ENCODE assay signal across 14 cellular contexts in genomic region chr12:10719482-10719881, GRCh38. TPM values are rescaled to one million over a fixed set of nuclear protein-coding genes. Genes with fewer than 3 reads are reported as not detected.
DNase-seq lines count a peak whose midpoint lies in the region; ATAC-seq, FAIRE-seq and TF ChIP-seq lines count a peak whose summit lies in the region.
"Had no signal": no experiment of that assay in that cellular context is flagged by ENCODE, and none has a peak within 500 bp of the region (broad histone marks: within the 10 kb centered on the region; RNA-seq: fewer than 3 reads in every experiment).

No MANE protein-coding gene starts in this region.

- intact Hi-C loops in GM12878 (cut with micrococcal nuclease; ENCODE audit: unreplicated experiment): no loop called here

- CTCF ChIA-PET in GM12878 (lab: Yijun Ruan, JAX): interaction anchor here (0.5 to 2.7 kb wide), 5 partner anchors 24 to 107 kb away, joined by 3 to 29 read pairs (median 5); partner anchors contain the start of gene MAGOHB
- CTCF ChIA-PET in activated CD8-positive, alpha-beta memory T cell treated with anti-CD3 and anti-CD28 coated beads, Interleukin-2, amount 10 ng/mL, durations not matched to agents 7 days and 5 days (lab: Charles Lee): interaction anchor here (1.0 to 1.3 kb wide), 3 partner anchors 9 to 41 kb away, joined by 3 to 5 read pairs (median 4); no protein-coding TSS in a partner anchor

- H3K9me3 ChIP-seq in HUES6 (ENCODE audit: control insufficient read depth, insufficient read depth, low read depth, low read length) (no peaks in the 10 kb centered on the region), GM12878 (replicated peaks; ENCODE audit: control insufficient read depth, insufficient read depth, low read length) (no peaks in the 10 kb centered on the region), iPS-20b (ENCODE audit: insufficient read depth, low read depth, low read length) (no peaks in the 10 kb centered on the region), small intestine (ENCODE audit: control insufficient read depth, low read depth) (no peaks in the 10 kb centered on the region)
- H3K9me3 ChIP-seq: ovary had no signal

- SMC1A ChIA-PET in GM12878 (lab: Charles Lee; ENCODE audit: uncharacterized antibody, unreplicated experiment): interaction anchor here (0.8 to 4.8 kb wide), 9 partner anchors 9 to 105 kb away, joined by 3 to 35 read pairs (median 5); no protein-coding TSS in a partner anchor

- no peak overlapping the region for H3K27ac Mint-ChIP-seq in activated CD8-positive, alpha-beta memory T cell treated with anti-CD3 and anti-CD28 coated beads, Interleukin-2, amount 10 ng/mL, durations not matched to agents 7 days and 5 days
- H3K27ac Mint-ChIP-seq: T-cell had no signal

- no TSS peak for BruUV-seq in GM12878 (replicated peaks; lab: Mats Ljungman, UMichigan)

- H2AFZ ChIP-seq in GM12878 (ENCODE audit: control insufficient read depth, low read depth, low read length): no peak overlapping the region

- TF ChIP-seq EP300 in GM12878 (IDR thresholded peaks at IDR 0.05; ENCODE audit: borderline replicate concordance in 1 of 2, control insufficient read depth in 1 of 2, low read depth in 2 of 2, low read length in 2 of 2): no peak

- no peak overlapping the region for H3K27ac ChIP-seq in HUES6 (ENCODE audit: low read depth, low read length)
- H3K27ac ChIP-seq in GM12878 (ENCODE audit: control insufficient read depth, insufficient read depth): no peak overlapping the region
- no peak overlapping the region for H3K27ac ChIP-seq in iPS-20b (ENCODE audit: low read length)
- no peak overlapping the region for H3K27ac ChIP-seq in small intestine (ENCODE audit: low read depth in 1 of 2, low read length in 1 of 2)

- 50% methylated on average over 4 of the region's 4 CpGs for WGBS in GM12878 (ENCODE audit: insufficient coverage, insufficient replicate concordance, low lambda C conversion rate, missing lambda C conversion rate)
- 61 to 64% (median 62%) methylated on average over 4 of the region's 4 CpGs for WGBS in small intestine, 3 donors

- in situ Hi-C loops in GM12878 (cut with MboI): no loop called here

- H3K4me2 ChIP-seq in GM12878 (ENCODE audit: control insufficient read depth, insufficient read depth): peak overlapping the region; percentile 76

- H3K27me3 Mint-ChIP-seq in activated CD8-positive, alpha-beta memory T cell treated with anti-CD3 and anti-CD28 coated beads, Interleukin-2, amount 10 ng/mL, durations not matched to agents 7 days and 5 days: peaks cover 11% of the 10 kb centered on the region

- RAD21 ChIA-PET in GM12878 (lab: Charles Lee; ENCODE audit: unreplicated experiment): interaction anchor here (1.3 to 2.4 kb wide), 7 partner anchors 12 to 483 kb away, joined by 3 to 16 read pairs (median 5); no protein-coding TSS in a partner anchor

- ATAC-seq in GM12878: no peak
- ATAC-seq in HG03196 (IDR thresholded peaks at IDR 0.05; ENCODE audit: unreplicated experiment): no peak
- no peak for ATAC-seq in activated CD8-positive, alpha-beta memory T cell treated with anti-CD3 and anti-CD28 coated beads, Interleukin-2, amount 10 ng/mL, durations not matched to agents 7 days and 5 days
- no peak for ATAC-seq in HG03439 (IDR thresholded peaks at IDR 0.05; ENCODE audit: unreplicated experiment)
- ATAC-seq: T-cell had no signal

- DNase-seq in GM12878 (ENCODE audit: low read depth, low spot score): no peak
- peak; percentile 1 for DNase-seq in small intestine
- no peak for DNase-seq in NCI-H146 (lab: John Stamatoyannopoulos, UW)
- no peak for DNase-seq in activated CD8-positive, alpha-beta memory T cell treated with anti-CD3 and anti-CD28 coated beads, Interleukin-2, amount 10 ng/mL, durations not matched to agents 7 days and 5 days
- DNase-seq: activated CD4-positive, alpha-beta T cell treated with anti-CD3 and anti-CD28 coated beads, Interleukin-2, amount 50 U/mL, for 4 hours; effector CD8-positive, alpha-beta T cell; NCI-H526; ovary; T-cell had no signal

- H3K36me3 ChIP-seq in HUES6 (ENCODE audit: control insufficient read depth, insufficient read depth, low read length) (peaks cover 26% of the 10 kb centered on the region), GM12878 (ENCODE audit: control insufficient read depth in 2 of 2, insufficient read depth in 2 of 2, low read length in 1 of 2) (peaks cover 0 to 10% of the 10 kb centered on the region in 2 experiments; a peak in 1 of 4 replicates), iPS-20b (ENCODE audit: insufficient read depth, low read depth, low read length) (peaks cover 36% of the 10 kb centered on the region), small intestine (ENCODE audit: control insufficient read depth in 2 of 2, insufficient read depth in 2 of 2, low read length in 2 of 2) (no peaks in the 10 kb centered on the region)
- H3K36me3 ChIP-seq: ovary had no signal

- no peak overlapping the region for H3K4me3 Mint-ChIP-seq in activated CD8-positive, alpha-beta memory T cell treated with anti-CD3 and anti-CD28 coated beads, Interleukin-2, amount 10 ng/mL, durations not matched to agents 7 days and 5 days
- H3K4me3 Mint-ChIP-seq: T-cell had no signal

- H3K9me3 Mint-ChIP-seq in activated CD8-positive, alpha-beta memory T cell treated with anti-CD3 and anti-CD28 coated beads, Interleukin-2, amount 10 ng/mL, durations not matched to agents 7 days and 5 days (ENCODE audit: low read depth): no peaks in the 10 kb centered on the region
- H3K9me3 Mint-ChIP-seq: T-cell had no signal

- peaks cover 62% of the 10 kb centered on the region for H3K4me1 Mint-ChIP-seq in activated CD8-positive, alpha-beta memory T cell treated with anti-CD3 and anti-CD28 coated beads, Interleukin-2, amount 10 ng/mL, durations not matched to agents 7 days and 5 days

- no peak for FAIRE-seq in GM12878 (lab: Jason Lieb, UNC)
- no peak for FAIRE-seq in small intestine (lab: Jason Lieb, UNC)
- FAIRE-seq: islet of Langerhans had no signal

- H3K9ac ChIP-seq in HUES6 (ENCODE audit: low read length): no peak overlapping the region
- H3K9ac ChIP-seq in GM12878 (ENCODE audit: control insufficient read depth, insufficient read depth, low read length): no peak overlapping the region; the same call in 1 of the 2 replicates
- peak overlapping the region; percentile 92; the same call in 1 of the 2 replicates for H3K9ac ChIP-seq in iPS-20b (ENCODE audit: low read depth, low read length)

- H3K4me1 ChIP-seq in HUES6 (ENCODE audit: control insufficient read depth, insufficient read depth, low read length) (peaks cover 54% of the 10 kb centered on the region), GM12878 (ENCODE audit: control insufficient read depth, insufficient read depth, low read length) (0 out of 2 replicates have a peak, but pooled peaks cover 3% of the 10 kb centered on the region), iPS-20b (ENCODE audit: insufficient read depth, low read length) (peaks cover 45% of the 10 kb centered on the region), small intestine (ENCODE audit: control insufficient read depth in 2 of 2, insufficient read depth in 1 of 2, low read depth in 1 of 2, low read length in 1 of 2) (peaks cover 0 to 9% of the 10 kb centered on the region in 2 donors)

- no peak for TF ChIP-seq POLR2A in GM12878 (IDR thresholded peaks at IDR 0.05; ENCODE audit: low read depth, low read length)

- TF ChIP-seq CTCF in GM12878 (IDR thresholded peaks at IDR 0.05 in 2 of 3, conservative IDR thresholded peaks at IDR 0.05 in 1 of 3; ENCODE audit: control insufficient read depth in 2 of 3, extremely low read depth in 1 of 3, insufficient read depth in 1 of 3, low read depth in 3 of 3, low read length in 3 of 3): no peak

- H3K4me3 ChIP-seq in HUES6 (ENCODE audit: low read depth, low read length) (peak overlapping the region; percentile 72; the same call in 1 of the 2 replicates), GM12878 (peak overlapping the region; percentile 39), iPS-20b (ENCODE audit: low read length) (peak overlapping the region; percentile 42), small intestine (ENCODE audit: low read depth in 1 of 2, low read length in 2 of 2) (no peak overlapping the region)
- H3K4me3 ChIP-seq: ovary had no signal

- peaks cover 23% of the 10 kb centered on the region for H3K36me3 Mint-ChIP-seq in activated CD8-positive, alpha-beta memory T cell treated with anti-CD3 and anti-CD28 coated beads, Interleukin-2, amount 10 ng/mL, durations not matched to agents 7 days and 5 days
- H3K36me3 Mint-ChIP-seq: T-cell had no signal

- H3K79me2 ChIP-seq in GM12878 (ENCODE audit: control insufficient read depth, insufficient read depth, low read length): peaks cover 68% of the 10 kb centered on the region

- H3K27me3 ChIP-seq in HUES6 (ENCODE audit: control insufficient read depth, insufficient read depth, low read length): peaks cover 7% of the 10 kb centered on the region; the same call in 1 of the 2 replicates
- H3K27me3 ChIP-seq in GM12878 (replicated peaks in 1 of 2; ENCODE audit: control insufficient read depth in 2 of 2, insufficient read depth in 2 of 2, low read length in 1 of 2): no peaks in the 10 kb centered on the region
- H3K27me3 ChIP-seq in iPS-20b (ENCODE audit: insufficient read depth, low read length): peaks cover 9% of the 10 kb centered on the region; the same call in 1 of the 2 replicates
- no peaks in the 10 kb centered on the region for H3K27me3 ChIP-seq in small intestine (ENCODE audit: control insufficient read depth in 2 of 2, insufficient read depth in 2 of 2, low read length in 2 of 2)
- H3K27me3 ChIP-seq: ovary had no signal

- POLR2A ChIA-PET in GM12878 (lab: Charles Lee): interaction anchor here (0.9 kb wide), 1 partner anchor 23 kb away, joined by 3 read pairs; no protein-coding TSS in a partner anchor

- H4K20me1 ChIP-seq in GM12878 (ENCODE audit: control insufficient read depth, insufficient read depth): no peaks in the 10 kb centered on the region

- TF ChIP-seq RAD21 in GM12878 (IDR thresholded peaks at IDR 0.05; ENCODE audit: insufficient read depth, low read depth, low read length): no peak

RNA-seq across cellular contexts. Expression of gene YBX3, which starts 3.6 kb away (rescaled TPM):
- total RNA-seq in GM12878 (2013; cell fraction: nucleolus; rRNA removed): 110 and 114 TPM in 2 replicates
- total RNA-seq in GM12878 (2014; rRNA removed): 71.7 and 83.5 TPM in 2 replicates
- total RNA-seq in GM12878 (2014; rRNA removed; fragmentation: Illumina TruSeq; extraction: Trizol): 110 TPM in 2 replicates
- 221 and 234 TPM in 2 replicates for total RNA-seq in GM12878 (2021)
- 46.5 TPM for polyA plus RNA-seq in GM12878 (2011; ENCODE audit: low read depth)
- polyA plus RNA-seq in GM12878 (2011; rRNA removed): 97.2 and 98.6 TPM in 2 replicates
- polyA plus RNA-seq in GM12878 (2011; cell fraction: cytosol; rRNA removed): 115 and 130 TPM in 2 replicates
- polyA plus RNA-seq in GM12878 (2011; cell fraction: nucleus; rRNA removed): 180 and 225 TPM in 2 replicates
- polyA plus RNA-seq in GM12878 (2012): 88.0 and 148 TPM in 2 replicates
- polyA plus RNA-seq in GM12878 (2014; fragmentation: Illumina TruSeq; extraction: Trizol): 162 and 211 TPM in 2 replicates
- 100 to 1,000 TPM in 1 of 2 experiments, 10 to 100 TPM in 1; 49.1 to 113 TPM for polyA plus RNA-seq in GM12878 (2014; fragmentation: Nextera tagmentation; extraction: Ambion mirVana)
- 116 and 123 TPM in 2 replicates for polyA plus RNA-seq in GM12878 (2014; rRNA removed)
- 100 to 1,000 TPM in 1 of 2 experiments, 10 to 100 TPM in 1; 25.9 to 169 TPM for polyA plus RNA-seq in GM12878 (2016; fragmentation: Nextera tagmentation; extraction: Ambion mirVana)
- 59.5 and 81.5 TPM in 2 replicates for polyA minus RNA-seq in GM12878 (2011; rRNA and poly(A)+ RNA removed)
- 34.6 and 35.9 TPM in 2 replicates for polyA minus RNA-seq in GM12878 (2011; cell fraction: cytosol; rRNA and poly(A)+ RNA removed)
- 102 and 136 TPM in 2 replicates for polyA minus RNA-seq in GM12878 (2011; cell fraction: nucleus; rRNA and poly(A)+ RNA removed)
- polyA plus RNA-seq in small intestine: 100 to 1,000 TPM in 1 of 3 donors, 10 to 100 TPM in 2; 61.3 to 183 (median 73.6) TPM
- total RNA-seq in activated CD8-positive, alpha-beta memory T cell treated with anti-CD3 and anti-CD28 coated beads, Interleukin-2, amount 10 ng/mL, durations not matched to agents 7 days and 5 days: 100 to 1,000 TPM; 122 to 139 TPM

RNA-seq across cellular contexts. Expression of gene STYK1, which starts 45.6 kb away (rescaled TPM):
- total RNA-seq in GM12878 (2013; cell fraction: nucleolus; rRNA removed): not detected in 2 replicates
- 0.71 and 0.73 TPM in 2 replicates for total RNA-seq in GM12878 (2014; rRNA removed)
- 0.97 and 1.1 TPM in 2 replicates for total RNA-seq in GM12878 (2014; rRNA removed; fragmentation: Illumina TruSeq; extraction: Trizol)
- 0.48 and 1.0 TPM in 2 replicates for total RNA-seq in GM12878 (2021)
- polyA plus RNA-seq in GM12878 (2011; ENCODE audit: low read depth): 0.08 TPM
- polyA plus RNA-seq in GM12878 (2011; rRNA removed): not detected in 2 replicates
- not detected in 2 replicates for polyA plus RNA-seq in GM12878 (2011; cell fraction: cytosol; rRNA removed)
- polyA plus RNA-seq in GM12878 (2011; cell fraction: nucleus; rRNA removed): not detected in 2 replicates
- 0.12 and 0.94 TPM in 2 replicates for polyA plus RNA-seq in GM12878 (2012)
- 1.2 TPM in 2 replicates for polyA plus RNA-seq in GM12878 (2014; fragmentation: Illumina TruSeq; extraction: Trizol)
- polyA plus RNA-seq in GM12878 (2014; fragmentation: Nextera tagmentation; extraction: Ambion mirVana): under 1 TPM; 0.73 to 0.87 TPM
- 0.78 and 0.84 TPM in 2 replicates for polyA plus RNA-seq in GM12878 (2014; rRNA removed)
- polyA plus RNA-seq in GM12878 (2016; fragmentation: Nextera tagmentation; extraction: Ambion mirVana): under 1 TPM; 0.62 to 0.82 TPM
- polyA minus RNA-seq in GM12878 (2011; rRNA and poly(A)+ RNA removed): not detected in 2 replicates
- not detected in 2 replicates for polyA minus RNA-seq in GM12878 (2011; cell fraction: cytosol; rRNA and poly(A)+ RNA removed)
- not detected in 2 replicates for polyA minus RNA-seq in GM12878 (2011; cell fraction: nucleus; rRNA and poly(A)+ RNA removed)
- polyA plus RNA-seq in small intestine: 1 to 10 TPM; 3.2 to 8.1 (median 6.4) TPM
- total RNA-seq in activated CD8-positive, alpha-beta memory T cell treated with anti-CD3 and anti-CD28 coated beads, Interleukin-2, amount 10 ng/mL, durations not matched to agents 7 days and 5 days: 10 to 100 TPM in 1 of 2 experiments, 1 to 10 TPM in 1; 8.4 to 16.1 TPM

Comparison
In these comparisons a context has a peak if more than half of its experiments do, and no peak if none do; other contexts are left out.
1. H3K4me3 ChIP-seq: peak in HUES6 (single experiment), GM12878 (single experiment) and iPS-20b (single experiment); none in small intestine (0 of 2).
2. RNA of gene STYK1, which starts 45.6 kb away (total RNA-seq): 8.4 to 16.1 TPM in activated CD8-positive, alpha-beta memory T cell treated with anti-CD3 and anti-CD28 coated beads, Interleukin-2, amount 10 ng/mL, durations not matched to agents 7 days and 5 days; 0.48 to 1.1 TPM in GM12878; every median in the first group is over 4 times any median in the second.